20 cellular contexts compared by ENCODE assay signal in the genomic region with DNA sequence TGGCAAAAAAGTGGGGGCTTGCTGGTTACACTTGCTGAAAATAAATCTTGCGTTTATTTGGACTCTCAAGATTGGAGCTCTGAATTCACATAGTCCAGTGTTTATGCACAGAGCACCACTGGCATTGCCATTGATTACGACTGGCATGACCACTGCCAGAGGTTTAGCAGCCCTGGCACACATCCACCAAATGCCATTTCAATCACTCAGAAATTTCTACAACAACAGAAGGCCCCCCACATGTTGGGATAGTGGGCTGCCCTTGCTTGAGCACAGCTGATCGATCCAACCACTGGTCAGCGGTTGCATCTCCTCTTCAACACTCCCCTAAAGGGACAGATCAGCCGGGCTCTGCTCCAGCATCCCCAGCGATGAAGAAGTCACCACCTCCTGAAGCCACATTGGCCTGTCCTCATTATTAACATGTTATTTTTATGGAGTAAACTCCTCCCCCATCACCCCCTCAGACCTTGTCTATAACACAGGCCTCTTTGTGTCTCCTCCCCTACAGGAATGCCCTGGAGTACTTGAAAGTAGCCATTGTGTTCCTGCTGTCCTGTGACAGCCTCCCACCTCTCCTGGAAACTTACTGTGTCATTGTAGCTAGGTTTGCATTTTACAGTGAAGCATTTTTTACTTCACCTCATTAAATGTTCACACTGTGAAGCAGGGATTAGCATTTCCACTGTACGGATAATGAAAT. TPM values are rescaled to one million over a fixed set of nuclear protein-coding genes. Genes with fewer than 3 reads are reported as not detected.
A peak's percentile ranks its signal among the peaks of the same experiment; 100 is the strongest.
DNase-seq lines count a peak whose midpoint lies in the region; ATAC-seq and TF ChIP-seq lines count a peak whose summit lies in the region.
"Had no signal": no experiment of that assay in that cellular context is flagged by ENCODE, and none has a peak within 500 bp of the region (broad histone marks: within the 10 kb centered on the region; RNA-seq: fewer than 3 reads in every experiment).

No MANE protein-coding gene starts in this region.

- TF ChIP-seq EP300 in upper lobe of left lung (IDR thresholded peaks at IDR 0.05): no peak

- H3K4me3 ChIP-seq in upper lobe of left lung: no peak overlapping the region
- H3K4me3 ChIP-seq: ascending aorta, esophagus squamous epithelium, gastroesophageal sphincter, lower lobe of right lung had no signal

- TF ChIP-seq CTCF in brain (conservative IDR thresholded peaks at IDR 0.05) (no peak), upper lobe of left lung (IDR thresholded peaks at IDR 0.05) (no peak)

- H3K27me3 ChIP-seq in upper lobe of left lung: no peaks in the 10 kb centered on the region
- H3K27me3 ChIP-seq: ascending aorta, esophagus squamous epithelium, gastroesophageal sphincter, neutrophil had no signal

- peaks cover 0 to 14% (median 8%) of the 10 kb centered on the region in 4 donors for H3K4me1 ChIP-seq in upper lobe of left lung

- H3K9me3 Mint-ChIP-seq in brain: no peaks in the 10 kb centered on the region
- H3K9me3 Mint-ChIP-seq: CD8-positive, alpha-beta T cell had no signal

- no peak for TF ChIP-seq POLR2A in upper lobe of left lung (IDR thresholded peaks at IDR 0.05)

- H3K27me3 Mint-ChIP-seq in brain: no peaks in the 10 kb centered on the region
- H3K27me3 Mint-ChIP-seq: activated CD4-positive, alpha-beta T cell treated with anti-CD3 and anti-CD28 coated beads for 36 hours had no signal

- ATAC-seq in GM19035 (IDR thresholded peaks at IDR 0.05; ENCODE audit: unreplicated experiment): no peak
- ATAC-seq in upper lobe of left lung (ENCODE audit: low FRiP score in 2 of 2): no peak
- ATAC-seq: activated CD4-positive, alpha-beta T cell treated with anti-CD3 and anti-CD28 coated beads for 36 hours; CD8-positive, alpha-beta T cell; gastroesophageal sphincter; lower lobe of right lung; right cardiac atrium had no signal

- no peaks in the 10 kb centered on the region for H3K36me3 ChIP-seq in upper lobe of left lung
- H3K36me3 ChIP-seq: ascending aorta, esophagus squamous epithelium, gastroesophageal sphincter had no signal

- H3K4me3 Mint-ChIP-seq in brain: no peak overlapping the region
- H3K4me3 Mint-ChIP-seq: activated CD4-positive, alpha-beta T cell treated with anti-CD3 and anti-CD28 coated beads for 36 hours; CD8-positive, alpha-beta T cell had no signal

- peaks cover 23% of the 10 kb centered on the region for H3K4me1 Mint-ChIP-seq in brain

- H3K36me3 Mint-ChIP-seq in brain: peaks cover 5% of the 10 kb centered on the region

- DNase-seq in HT1080 (ENCODE audit: low read depth) (peak; percentile 21), midbrain (lab: John Stamatoyannopoulos, UW) (peak; percentile 53), GM03348 (ENCODE audit: low spot score) (no peak), upper lobe of left lung (no peak)
- DNase-seq: activated CD4-positive, alpha-beta T cell treated with anti-CD3 and anti-CD28 coated beads for 36 hours; activated CD8-positive, alpha-beta memory T cell treated with anti-CD3 and anti-CD28 coated beads for 24 hours; activated naive CD4-positive, alpha-beta T cell treated with Interleukin-2 at 50 U/mL for 16 hours; activated T-cell treated with anti-CD3 and anti-CD28 coated beads, Interleukin-2, amount 50 U/mL, for 48 hours; CD8-positive, alpha-beta T cell; esophagus squamous epithelium; lower lobe of right lung; NCI-H187; SHP77 treated with DMSO at 0.1 percent for 48 hours had no signal

- H3K9me3 ChIP-seq in upper lobe of left lung: no peaks in the 10 kb centered on the region
- H3K9me3 ChIP-seq: ascending aorta, esophagus squamous epithelium, gastroesophageal sphincter, lower lobe of right lung, neutrophil had no signal

- 83 to 94% methylated on average over 7 of the region's 7 CpGs for WGBS in upper lobe of left lung, 2 donors

- H3K27ac Mint-ChIP-seq in brain: peak overlapping the region; percentile 21 to 85 (median 45)
- H3K27ac Mint-ChIP-seq: activated CD4-positive, alpha-beta T cell treated with anti-CD3 and anti-CD28 coated beads for 36 hours; CD8-positive, alpha-beta T cell had no signal

- H3K27ac ChIP-seq in temporal lobe (ENCODE audit: low read depth, low read length) (peak overlapping the region; percentile 84), upper lobe of left lung (no peak overlapping the region)
- H3K27ac ChIP-seq: ascending aorta, lower lobe of right lung, neutrophil had no signal

RNA-seq across cellular contexts. Expression of a gene that starts 51.3 kb away (rescaled TPM):
- total RNA-seq in HT1080 (2014; rRNA removed; shearing (Covaris generic)): 1.3 and 2.8 TPM in 2 replicates
- 3.3 TPM in 2 replicates for polyA plus RNA-seq in HT1080 (2015; cell fraction: cytosol; rRNA removed)
- polyA plus RNA-seq in HT1080 (2015; cell fraction: nucleus; rRNA removed): 2.5 and 3.5 TPM in 2 replicates
- polyA plus RNA-seq in brain (ENCODE audit: insufficient read depth, low read depth, low replicate concordance): 3.3 TPM
- total RNA-seq in temporal lobe: 9.1 TPM
- 10 to 100 TPM in 4 of 6 donors, 1 to 10 TPM in 2; 4.2 to 16.4 (median 10.6) TPM for total RNA-seq in upper lobe of left lung

Comparison
In these comparisons a context has a peak if more than half of its experiments do, and no peak if none do; other contexts are left out.
1. DNase-seq: peak in HT1080 (single experiment) and midbrain (single experiment); none in GM03348 (single experiment) and upper lobe of left lung (0 of 2).